Comparison of ENCODE assay signal across 32 cellular contexts in the genomic region with DNA sequence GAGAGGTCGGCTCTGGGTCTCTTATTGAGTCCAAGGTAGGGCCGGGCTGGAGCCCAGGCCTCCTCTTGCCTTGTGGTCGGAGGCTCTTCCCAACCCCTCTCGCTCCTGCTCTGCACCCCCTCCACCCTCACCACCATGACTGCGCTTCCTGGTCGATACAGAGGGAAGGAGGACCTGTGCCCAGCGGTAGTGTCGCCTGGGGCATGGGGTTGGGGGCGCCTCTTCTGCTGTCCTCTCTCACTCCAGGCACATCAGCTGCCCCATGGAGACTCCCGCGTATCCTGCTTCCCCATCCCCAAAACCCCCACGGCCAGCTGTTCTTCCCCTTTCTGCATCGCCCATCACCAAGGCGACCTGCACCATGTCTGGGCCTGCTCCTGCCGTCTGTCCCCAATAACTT. TPM values are rescaled to one million over a fixed set of nuclear protein-coding genes. Genes with fewer than 3 reads are reported as not detected.
DNase-seq lines count a peak whose midpoint lies in the region; TF ChIP-seq lines count a peak whose summit lies in the region.
"Had no signal": no experiment of that assay in that cellular context is flagged by ENCODE, and none has a peak within 500 bp of the region (broad histone marks: within the 10 kb centered on the region; RNA-seq: fewer than 3 reads in every experiment).

No MANE protein-coding gene starts in this region.

- H3K4me1 Mint-ChIP-seq in H9: peaks cover 17 to 39% of the 10 kb centered on the region in 2 experiments
- H3K4me1 Mint-ChIP-seq: immature natural killer cell had no signal

- TF ChIP-seq EP300 in suprapubic skin (IDR thresholded peaks at IDR 0.05): no peak

- no peak overlapping the region for H4K91ac ChIP-seq in H9 (ENCODE audit: insufficient read length, low read depth, low read length)

- H3K36me3 ChIP-seq in suprapubic skin (no peaks in the 10 kb centered on the region), HAP-1 (replicated peaks) (no peaks in the 10 kb centered on the region)
- H3K36me3 ChIP-seq: BLaER1 treated with 17β-estradiol and CSF1 and Interleukin-3, amounts not matched to agents 10 nM and 100 nM; gastrocnemius medialis; left lung; SJSA1; stomach; transverse colon had no signal

- H2BK120ac ChIP-seq in H9 (ENCODE audit: low read depth, low read length, poor library complexity, severe bottlenecking): no peak overlapping the region

- TF ChIP-seq CTCF in H9 (conservative IDR thresholded peaks at IDR 0.05) (no peak), RWPE1 (conservative IDR thresholded peaks at IDR 0.05; ENCODE audit: low read depth) (no peak), suprapubic skin (IDR thresholded peaks at IDR 0.05) (no peak)

- no CpG with 5 or more reads among the region's 15 CpGs for WGBS in H9 (ENCODE audit: extremely low coverage, insufficient read length, low lambda C conversion rate)
- WGBS in suprapubic skin: 90% methylated on average over 12 of the region's 15 CpGs

- no peak overlapping the region for H3K56ac ChIP-seq in H9 (ENCODE audit: insufficient read length, low read depth, low read length)

- H2AK5ac ChIP-seq in H9 (ENCODE audit: insufficient read length, low read length): no peak overlapping the region

- no peak overlapping the region for H2BK15ac ChIP-seq in H9 (ENCODE audit: low read depth, low read length)

- no peak overlapping the region for H4K8ac ChIP-seq in H9 (replicated peaks; ENCODE audit: insufficient read length, low read depth, low read length)

- peak; percentile 23 for DNase-seq in H9
- no peak for DNase-seq in RWPE1 (ENCODE audit: low spot score)
- peak; percentile 9 for DNase-seq in iPS-NIHi7 (ENCODE audit: extremely low spot score)
- peak; percentile 51 to 63 for DNase-seq in suprapubic skin (ENCODE audit: low spot score in 2 of 2)
- DNase-seq in 8988T: no peak
- DNase-seq in HAP-1 (ENCODE audit: low spot score in 2 of 2): no peak
- DNase-seq in DMS53 (lab: John Stamatoyannopoulos, UW): no peak
- DNase-seq: activated CD4-positive, alpha-beta memory T cell treated with anti-CD3 and anti-CD28 coated beads for 36 hours; activated CD4-positive, CD25-positive, alpha-beta regulatory T cell treated with anti-CD3 and anti-CD28 coated beads, Interleukin-2, amount 50 U/mL, for 72 hours; activated CD8-positive, alpha-beta memory T cell treated with anti-CD3 and anti-CD28 coated beads, Interleukin-2, amount 50 U/mL, for 4 hours; dermis blood vessel endothelial cell; gastrocnemius medialis; immature natural killer cell; naive thymus-derived CD8-positive, alpha-beta T cell; NCI-H1092; NCI-H1930; NCI-H774; stimulated activated CD8-positive, alpha-beta memory T cell treated with anti-CD3 and anti-CD28 coated beads, Interleukin-4, amount 100 ng/mL, for 48 hours; stomach; transverse colon had no signal

- H3K36me3 Mint-ChIP-seq in H9 (ENCODE audit: insufficient read depth in 1 of 3, low read depth in 3 of 3): no peaks in the 10 kb centered on the region
- H3K36me3 Mint-ChIP-seq: activated CD4-positive, alpha-beta memory T cell treated with anti-CD3 and anti-CD28 coated beads for 36 hours; activated naive CD8-positive, alpha-beta T cell; immature natural killer cell; naive thymus-derived CD8-positive, alpha-beta T cell had no signal

- no peaks in the 10 kb centered on the region for H4K20me1 ChIP-seq in H9 (ENCODE audit: control insufficient read depth, insufficient read depth, insufficient read length)
- H4K20me1 ChIP-seq: BLaER1 treated with 17β-estradiol and CSF1 and Interleukin-3, amounts not matched to agents 10 nM and 100 nM had no signal

- H3K27me3 Mint-ChIP-seq in H9 (ENCODE audit: low read depth): no peaks in the 10 kb centered on the region
- H3K27me3 Mint-ChIP-seq: activated naive CD8-positive, alpha-beta T cell had no signal

- H3K4ac ChIP-seq in H9 (ENCODE audit: low read depth, low read length): no peak overlapping the region

- H3K4me1 ChIP-seq in H9 (ENCODE audit: insufficient read depth, low read length): peaks cover 2% of the 10 kb centered on the region; the same call in 1 of the 2 replicates
- peaks cover 23% of the 10 kb centered on the region for H3K4me1 ChIP-seq in suprapubic skin
- H3K4me1 ChIP-seq in HAP-1: no peaks in the 10 kb centered on the region
- H3K4me1 ChIP-seq: gastrocnemius medialis, left lung had no signal

- H3K18ac ChIP-seq in H9 (ENCODE audit: insufficient read length, low read depth, low read length): no peak overlapping the region

- no peaks in the 10 kb centered on the region for H3K79me2 ChIP-seq in H9 (ENCODE audit: insufficient read depth, low read length)
- H3K79me2 ChIP-seq: hepatocyte had no signal

- no peak overlapping the region for H3K9ac ChIP-seq in H9 (ENCODE audit: extremely low read depth, insufficient read length, low read length)
- H3K9ac ChIP-seq: BLaER1 treated with 17β-estradiol and CSF1 and Interleukin-3, amounts not matched to agents 10 nM and 100 nM had no signal

- no peaks in the 10 kb centered on the region for H3K23me2 ChIP-seq in H9 (ENCODE audit: insufficient read length, low read depth, low read length, poor library complexity, severe bottlenecking)

- H4K5ac ChIP-seq in H9 (ENCODE audit: insufficient read length, low read depth, low read length): no peak overlapping the region

- no peak overlapping the region for H3T11ph ChIP-seq in H9 (ENCODE audit: low read length)

- H2BK12ac ChIP-seq in H9 (ENCODE audit: insufficient read length, low read depth, low read length): no peak overlapping the region

- H2BK5ac ChIP-seq in H9 (ENCODE audit: insufficient read length, low read length): no peak overlapping the region

- H2AFZ ChIP-seq in H9 (ENCODE audit: low read length): no peak overlapping the region
- H2AFZ ChIP-seq: GM23248, hepatocyte had no signal

- H3K4me2 ChIP-seq in H9 (ENCODE audit: insufficient read depth, insufficient read length, low read length): no peak overlapping the region
- H3K4me2 ChIP-seq: hepatocyte had no signal

- H3K23ac ChIP-seq in H9 (ENCODE audit: insufficient read length, low read depth, low read length): no peak overlapping the region

- H3K4me3 ChIP-seq in suprapubic skin (no peak overlapping the region), HAP-1 (no peak overlapping the region)
- H3K4me3 ChIP-seq: BLaER1 treated with 17β-estradiol and CSF1 and Interleukin-3, amounts not matched to agents 10 nM and 100 nM; gastrocnemius medialis; GM12878; GM23248; hepatocyte; left lung; SJSA1; stomach; transverse colon had no signal

- H3K9me3 ChIP-seq in H9 (ENCODE audit: control insufficient read depth, low read depth, low read length): no peaks in the 10 kb centered on the region
- no peaks in the 10 kb centered on the region for H3K9me3 ChIP-seq in suprapubic skin
- no peaks in the 10 kb centered on the region for H3K9me3 ChIP-seq in HAP-1
- H3K9me3 ChIP-seq: BLaER1 treated with 17β-estradiol and CSF1 and Interleukin-3, amounts not matched to agents 10 nM and 100 nM; gastrocnemius medialis; left lung; SJSA1; stomach; transverse colon had no signal

- POLR2A ChIA-PET in RWPE1 (lab: Yijun Ruan, JAX; ENCODE audit: low non-redundant PET): no interaction called here

- no peaks in the 10 kb centered on the region; a peak in 1 of 5 replicates for H3K9me3 Mint-ChIP-seq in H9
- H3K9me3 Mint-ChIP-seq: activated CD4-positive, alpha-beta memory T cell treated with anti-CD3 and anti-CD28 coated beads for 36 hours; immature natural killer cell; naive thymus-derived CD8-positive, alpha-beta T cell; T-helper 1 cell treated with Interleukin-12 subunit alpha and Interleukin-12 subunit beta and Interleukin-4 antibody, amounts not matched to agents 30 μg/mL and 1 μg/mL, for 36 hours had no signal

- H3K14ac ChIP-seq in H9 (ENCODE audit: insufficient read depth, low read length): no peak overlapping the region

- TF ChIP-seq POLR2A in suprapubic skin (IDR thresholded peaks at IDR 0.05): no peak

- no peaks in the 10 kb centered on the region for H3K79me1 ChIP-seq in H9 (ENCODE audit: insufficient read depth, low read depth, low read length, poor library complexity, severe bottlenecking)

- no peaks in the 10 kb centered on the region for H3K27me3 ChIP-seq in H9 (ENCODE audit: insufficient read depth, low read length)
- H3K27me3 ChIP-seq in suprapubic skin: no peaks in the 10 kb centered on the region
- H3K27me3 ChIP-seq in HAP-1 (ENCODE audit: low read depth): 0 out of 2 replicates have a peak, but pooled peaks cover 2% of the 10 kb centered on the region
- H3K27me3 ChIP-seq: BLaER1 treated with 17β-estradiol and CSF1 and Interleukin-3, amounts not matched to agents 10 nM and 100 nM; gastrocnemius medialis; hepatocyte; left lung; SJSA1; stomach; transverse colon had no signal

- H3K27ac ChIP-seq in H9 (ENCODE audit: insufficient read length, low read depth, low read length): no peak overlapping the region
- H3K27ac ChIP-seq in RWPE1: peak overlapping the region; percentile 52
- H3K27ac ChIP-seq in suprapubic skin: no peak overlapping the region
- H3K27ac ChIP-seq: BLaER1 treated with 17β-estradiol and CSF1 and Interleukin-3, amounts not matched to agents 10 nM and 100 nM; gastrocnemius medialis; GM23248; hepatocyte; left lung; SJSA1; stomach; transverse colon had no signal

- H2BK20ac ChIP-seq in H9 (ENCODE audit: low read depth, low read length, poor library complexity, severe bottlenecking): no peak overlapping the region

- H3K4me3 Mint-ChIP-seq in H9: no peak overlapping the region
- H3K4me3 Mint-ChIP-seq: activated CD4-positive, alpha-beta memory T cell treated with anti-CD3 and anti-CD28 coated beads for 36 hours; activated naive CD8-positive, alpha-beta T cell; immature natural killer cell; naive thymus-derived CD8-positive, alpha-beta T cell; T-helper 1 cell treated with Interleukin-12 subunit alpha and Interleukin-12 subunit beta and Interleukin-4 antibody, amounts not matched to agents 30 μg/mL and 1 μg/mL, for 36 hours had no signal

- H3K27ac Mint-ChIP-seq in H9: no peak overlapping the region
- H3K27ac Mint-ChIP-seq: activated CD4-positive, alpha-beta memory T cell treated with anti-CD3 and anti-CD28 coated beads for 36 hours; activated naive CD8-positive, alpha-beta T cell; immature natural killer cell; naive thymus-derived CD8-positive, alpha-beta T cell; T-helper 1 cell treated with Interleukin-12 subunit alpha and Interleukin-12 subunit beta and Interleukin-4 antibody, amounts not matched to agents 30 μg/mL and 1 μg/mL, for 36 hours had no signal

- CTCF ChIA-PET in RWPE1 (lab: Yijun Ruan, JAX): no interaction called here

- in situ Hi-C loops in HAP-1 (cut with MboI; ENCODE audit: low sequenced_read_pairs): no loop called here

RNA-seq across cellular contexts. Expression of gene TMEM270, which starts 44.4 kb away (rescaled TPM):
- not detected in 2 replicates for total RNA-seq in H9 (2021)
- not detected for total RNA-seq in suprapubic skin
- total RNA-seq: activated CD4-positive, alpha-beta memory T cell treated with anti-CD3 and anti-CD28 coated beads for 36 hours; dermis blood vessel endothelial cell; gastrocnemius medialis; GM12878; GM23248; HepG2; left lung; naive thymus-derived CD8-positive, alpha-beta T cell; occipital lobe; RPMI7951; SJSA1; skeletal muscle tissue; stomach; transverse colon had no signal

Comparison
In these comparisons a context has a peak if more than half of its experiments do, and no peak if none do; other contexts are left out.
1. DNase-seq: peak in H9 (single experiment), iPS-NIHi7 (single experiment) and suprapubic skin (2 of 2); none in RWPE1 (single experiment), 8988T (single experiment), HAP-1 (0 of 2) and DMS53 (single experiment).